Comparison of ENCODE assay signal across 9 cellular contexts in genomic region chr21:37557261-37557950, GRCh38.
DNase-seq lines count a peak whose midpoint lies in the region; ATAC-seq, FAIRE-seq and TF ChIP-seq lines count a peak whose summit lies in the region.
"Had no signal": no experiment of that assay in that cellular context is flagged by ENCODE, and none has a peak within 500 bp of the region (broad histone marks: within the 10 kb centered on the region; RNA-seq: fewer than 3 reads in every experiment).

No MANE protein-coding gene starts in this region.

- H3K27me3 ChIP-seq in GM12878 (replicated peaks in 1 of 2; ENCODE audit: control insufficient read depth in 2 of 2, insufficient read depth in 2 of 2, low read length in 1 of 2) (no peaks in the 10 kb centered on the region), Caco-2 (replicated peaks; ENCODE audit: control insufficient read depth, insufficient read depth, low read length) (no peaks in the 10 kb centered on the region)

- no peak overlapping the region for H3K27ac Mint-ChIP-seq in Caco-2 (ENCODE audit: unreplicated experiment)

- POLR2A ChIA-PET in GM12878 (lab: Charles Lee) (interaction anchor here (0.7 to 1.3 kb wide), 4 partner anchors 13 to 86 kb away, joined by 3 to 4 read pairs (median 3); no protein-coding TSS in a partner anchor), Caco-2 (lab: Charles Lee) (no interaction called here)

- H2AFZ ChIP-seq in GM12878 (ENCODE audit: control insufficient read depth, low read depth, low read length): peak overlapping the region; percentile 47

- in situ Hi-C loops in GM12878 (cut with MboI): no loop called here

- no peaks in the 10 kb centered on the region for H3K36me3 Mint-ChIP-seq in Caco-2 (ENCODE audit: insufficient read depth, unreplicated experiment)

- no peaks in the 10 kb centered on the region; the same call in 2 of the 3 replicates for H3K9me3 ChIP-seq in GM12878 (replicated peaks; ENCODE audit: control insufficient read depth, insufficient read depth, low read length)
- H3K9me3 ChIP-seq in Caco-2: no peaks in the 10 kb centered on the region

- no peaks in the 10 kb centered on the region for H3K27me3 Mint-ChIP-seq in Caco-2 (ENCODE audit: insufficient read depth, unreplicated experiment)

- peak; percentile 94 for FAIRE-seq in GM12878 (lab: Jason Lieb, UNC)

- H4K20me1 ChIP-seq in GM12878 (ENCODE audit: control insufficient read depth, insufficient read depth): no peaks in the 10 kb centered on the region

- TF ChIP-seq RAD21 in GM12878 (IDR thresholded peaks at IDR 0.05; ENCODE audit: insufficient read depth, low read depth, low read length): no peak

- DNase-seq in GM12864 (ENCODE audit: low read depth): peak; percentile 72
- DNase-seq in GM12878 (ENCODE audit: low read depth, low spot score): peak; percentile 91
- DNase-seq in COR-L47 (lab: John Stamatoyannopoulos, UW): no peak
- DNase-seq in SHP77 (lab: John Stamatoyannopoulos, UW): no peak
- no peak for DNase-seq in Caco-2
- no peak for DNase-seq in NCI-H1694 (lab: John Stamatoyannopoulos, UW)

- H3K27ac ChIP-seq in GM12878 (ENCODE audit: control insufficient read depth, insufficient read depth): no peak overlapping the region
- H3K27ac ChIP-seq: RWPE1 had no signal

- BruUV-seq in GM12878 (replicated peaks; lab: Mats Ljungman, UMichigan) (no TSS peak), Caco-2 (replicated peaks; lab: Mats Ljungman, UMichigan) (no TSS peak)

- H3K9me3 Mint-ChIP-seq in Caco-2 (ENCODE audit: unreplicated experiment): no peaks in the 10 kb centered on the region

- TF ChIP-seq POLR2A in GM12878 (IDR thresholded peaks at IDR 0.05; ENCODE audit: low read depth, low read length): no peak

- peaks cover 10% of the 10 kb centered on the region for H3K4me1 ChIP-seq in GM12878 (ENCODE audit: control insufficient read depth, insufficient read depth, low read length)
- peaks cover 14% of the 10 kb centered on the region for H3K4me1 ChIP-seq in Caco-2

- under 1% methylated on average over 8 of the region's 8 CpGs for WGBS in GM12878 (ENCODE audit: insufficient coverage, insufficient replicate concordance, low lambda C conversion rate, missing lambda C conversion rate)

- H3K4me3 ChIP-seq in GM12864 (ENCODE audit: low read depth, low read length): no peak overlapping the region
- no peak overlapping the region; the same call in 1 of the 2 replicates for H3K4me3 ChIP-seq in GM12878
- H3K4me3 ChIP-seq in Caco-2 (ENCODE audit: low read depth, low read length): no peak overlapping the region

- no peaks in the 10 kb centered on the region for H3K36me3 ChIP-seq in GM12878 (ENCODE audit: control insufficient read depth in 2 of 2, insufficient read depth in 2 of 2, low read length in 1 of 2)
- no peaks in the 10 kb centered on the region for H3K36me3 ChIP-seq in Caco-2 (ENCODE audit: control insufficient read depth, insufficient read depth, low read length)

- H3K4me3 Mint-ChIP-seq in Caco-2 (ENCODE audit: unreplicated experiment): no peak overlapping the region

- no peak for TF ChIP-seq CTCF in GM12864 (IDR thresholded peaks at IDR 0.05; ENCODE audit: low read depth, low read length, missing control alignments)
- no peak for TF ChIP-seq CTCF in GM12878 (IDR thresholded peaks at IDR 0.05 in 2 of 3, conservative IDR thresholded peaks at IDR 0.05 in 1 of 3; ENCODE audit: control insufficient read depth in 2 of 3, extremely low read depth in 1 of 3, insufficient read depth in 1 of 3, low read depth in 3 of 3, low read length in 3 of 3)
- no peak for TF ChIP-seq CTCF in Caco-2 (IDR thresholded peaks at IDR 0.05; ENCODE audit: insufficient read depth in 1 of 2, low read depth in 1 of 2, low read length in 1 of 2, severe bottlenecking in 1 of 2, unreplicated experiment in 1 of 2)

- SMC1A ChIA-PET in GM12878 (lab: Charles Lee; ENCODE audit: uncharacterized antibody, unreplicated experiment): interaction anchor here (0.6 to 1.7 kb wide), 8 partner anchors 27 to 697 kb away, joined by 3 to 6 read pairs (median 3); no protein-coding TSS in a partner anchor

- H3K4me2 ChIP-seq in GM12878 (ENCODE audit: control insufficient read depth, insufficient read depth): peak overlapping the region; percentile 3; the same call in 1 of the 2 replicates

- no peaks in the 10 kb centered on the region for H3K79me2 ChIP-seq in GM12878 (ENCODE audit: control insufficient read depth, insufficient read depth, low read length)

- no peak for TF ChIP-seq EP300 in GM12878 (IDR thresholded peaks at IDR 0.05; ENCODE audit: borderline replicate concordance in 1 of 2, control insufficient read depth in 1 of 2, low read depth in 2 of 2, low read length in 2 of 2)

- no peak overlapping the region for H3K9ac ChIP-seq in GM12878 (ENCODE audit: control insufficient read depth, insufficient read depth, low read length)

- CTCF ChIA-PET in GM12878 (lab: Yijun Ruan, JAX) (interaction anchor here (0.5 to 1.4 kb wide), 5 partner anchors 14 to 436 kb away, joined by 3 to 6 read pairs (median 4); no protein-coding TSS in a partner anchor), Caco-2 (lab: Charles Lee) (no interaction called here)

- no peaks in the 10 kb centered on the region for H3K4me1 Mint-ChIP-seq in Caco-2 (ENCODE audit: low read depth, unreplicated experiment)

- ATAC-seq in GM19452 (IDR thresholded peaks at IDR 0.05; ENCODE audit: unreplicated experiment): peak; percentile 96
- ATAC-seq in HG03064 (IDR thresholded peaks at IDR 0.05; ENCODE audit: low read depth, unreplicated experiment): peak; percentile 92
- peak; percentile 100 for ATAC-seq in GM12878

- intact Hi-C loops in GM12878 (cut with micrococcal nuclease; ENCODE audit: unreplicated experiment): no loop called here
- intact Hi-C loops in Caco-2 (cut with micrococcal nuclease; ENCODE audit: unreplicated experiment): no loop called here

- RAD21 ChIA-PET in GM12878 (lab: Charles Lee; ENCODE audit: unreplicated experiment): interaction anchor here (0.6 to 1.7 kb wide), 9 partner anchors 10 to 337 kb away, joined by 3 to 6 read pairs (median 3); partner anchors contain the start of gene VPS26C

TF ChIP-seq in GM12878, 131 proteins besides CTCF, POLR2A, EP300 and RAD21 (continues in another document):
- TF ChIP-seq FOXK2 (IDR thresholded peaks at IDR 0.05) (no peak), SMAD1 (IDR thresholded peaks at IDR 0.05; ENCODE audit: low read depth, partially characterized antibody) (no peak), BCL3 (IDR thresholded peaks at IDR 0.05; ENCODE audit: borderline replicate concordance, insufficient read depth, low read depth, low read length, poor library complexity, severe bottlenecking) (no peak), CHD1 (IDR thresholded peaks at IDR 0.05; ENCODE audit: low read depth, low read length) (no peak), SP1 (IDR thresholded peaks at IDR 0.05; ENCODE audit: low read depth, low read length) (peak; percentile 26), RUNX3 (IDR thresholded peaks at IDR 0.05; ENCODE audit: low read length) (peak; percentile 89), NFIC (IDR thresholded peaks at IDR 0.05; ENCODE audit: low read depth, low read length) (no peak), SIX5 (IDR thresholded peaks at IDR 0.05; ENCODE audit: low read depth, low read length, severe bottlenecking) (no peak), RBBP5 (conservative IDR thresholded peaks at IDR 0.05) (no peak), SIN3A (IDR thresholded peaks at IDR 0.05; ENCODE audit: low read depth, low read length) (no peak), BRCA1 (IDR thresholded peaks at IDR 0.05; ENCODE audit: low read depth, low read length) (no peak), BCL11A (IDR thresholded peaks at IDR 0.05; ENCODE audit: low read depth, low read length) (peak; percentile 43; the same call in 1 of the 2 replicates), DPF2 (IDR thresholded peaks at IDR 0.05) (peak; percentile 48), SRF (IDR thresholded peaks at IDR 0.05; ENCODE audit: low read depth in 2 of 2, low read length in 2 of 2) (no peak), RB1 (IDR thresholded peaks at IDR 0.05; ENCODE audit: borderline replicate concordance) (no peak), ZNF24 (IDR thresholded peaks at IDR 0.05) (no peak), STAT3 (IDR thresholded peaks at IDR 0.05; ENCODE audit: low read depth, low read length) (no peak), MLLT1 (IDR thresholded peaks at IDR 0.05) (0 out of 2 replicates have a peak, but pooled peaks have one; percentile 27), KDM1A (IDR thresholded peaks at IDR 0.05; ENCODE audit: borderline replicate concordance) (no peak)

Comparison
In these comparisons a context has a peak if more than half of its experiments do, and no peak if none do; other contexts are left out.
1. DNase-seq: peak in GM12864 (single experiment) and GM12878 (single experiment); none in COR-L47 (single experiment), SHP77 (0 of 2), Caco-2 (0 of 2) and NCI-H1694 (single experiment).
2. Peak in every context shown above with its lines, with median percentiles within 50 percentile points of each other: ATAC-seq.